ENCODE assay signal across 8 cellular contexts in genomic region chr19:10927691-10928562, GRCh38. TPM values are rescaled to one million over a fixed set of nuclear protein-coding genes. Genes with fewer than 3 reads are reported as not detected.
DNase-seq lines count a peak whose midpoint lies in the region; ATAC-seq and TF ChIP-seq lines count a peak whose summit lies in the region.

No MANE protein-coding gene starts in this region.

- in situ Hi-C loops in ACHN (cut with HindIII; ENCODE audit: low pct_ligation_motif_present, low pct_unique_long_range_greater_than_20kb, low sequenced_read_pairs): no loop called here

- peak overlapping the region; percentile 57 for H3K27ac ChIP-seq in CD4-positive, alpha-beta memory T cell (ENCODE audit: low read depth, low read length)
- peak overlapping the region; percentile 88 to 92 (median 90) for H3K27ac ChIP-seq in sigmoid colon

- WGBS in sigmoid colon, 2 donors: 5 to 9% methylated on average over 48 of the region's 48 CpGs

- no peak for DNase-seq in CD4-positive, alpha-beta memory T cell
- DNase-seq in activated B cell treated with CpG ODN at 0.5 μM for 24 hours: no peak
- DNase-seq in germinal center (ENCODE audit: low spot score): peak; percentile 31
- DNase-seq in sigmoid colon: no peak
- DNase-seq in kidney tubule cell (ENCODE audit: low spot score): no peak
- DNase-seq in Ammon's horn (ENCODE audit: low spot score): no peak
- no peak for DNase-seq in ACHN

- peaks cover 6% of the 10 kb centered on the region for H3K36me3 ChIP-seq in CD4-positive, alpha-beta memory T cell (ENCODE audit: insufficient read depth, low read length)
- peaks cover 0 to 33% (median 14%) of the 10 kb centered on the region in 4 donors for H3K36me3 ChIP-seq in sigmoid colon

- H3K9me3 ChIP-seq in CD4-positive, alpha-beta memory T cell (ENCODE audit: control insufficient read depth in 1 of 2, low read length in 2 of 2): no peaks in the 10 kb centered on the region
- no peaks in the 10 kb centered on the region for H3K9me3 ChIP-seq in sigmoid colon

- H3K27me3 ChIP-seq in CD4-positive, alpha-beta memory T cell (ENCODE audit: insufficient read depth, low read length): no peaks in the 10 kb centered on the region
- H3K27me3 ChIP-seq in sigmoid colon: no peaks in the 10 kb centered on the region

- intact Hi-C loops in CD4-positive, alpha-beta memory T cell (cut with micrococcal nuclease): loop anchor here (1.0 to 5.0 kb wide), 2 partner anchors 34 to 57 kb away; partner anchors contain the start of genes CARM1 and SMARCA4
- intact Hi-C loops in activated B cell treated with CpG ODN at 0.5 μM for 24 hours (cut with micrococcal nuclease): loop anchor here (1.0 to 5.0 kb wide), 3 partner anchors 34 to 57 kb away; partner anchors contain the start of genes CARM1 and SMARCA4
- intact Hi-C loops in sigmoid colon (cut with DNase I): loop anchor here (2.0 kb wide), 1 partner anchor 55 kb away; no protein-coding TSS in a partner anchor

- peak overlapping the region; percentile 88 to 96 (median 90) for H3K4me3 Mint-ChIP-seq in CD4-positive, alpha-beta memory T cell
- H3K4me3 Mint-ChIP-seq in activated B cell treated with CpG ODN at 0.5 μM for 24 hours: peak overlapping the region; percentile 92

- peaks cover 6 to 31% of the 10 kb centered on the region in 2 donors for H3K36me3 Mint-ChIP-seq in CD4-positive, alpha-beta memory T cell
- peaks cover 14% of the 10 kb centered on the region for H3K36me3 Mint-ChIP-seq in activated B cell treated with CpG ODN at 0.5 μM for 24 hours (ENCODE audit: low read depth)

- POLR2A ChIA-PET in CD4-positive, alpha-beta memory T cell (lab: Charles Lee; ENCODE audit: partially characterized antibody): interaction anchor here (0.9 to 1.0 kb wide), 2 partner anchors 8 to 56 kb away, joined by 3 read pairs; no protein-coding TSS in a partner anchor
- POLR2A ChIA-PET in activated B cell treated with CpG ODN at 0.5 μM for 24 hours (lab: Charles Lee): interaction anchor here (0.6 to 1.0 kb wide), 4 partner anchors 9 to 276 kb away, joined by 3 to 15 read pairs (median 4); no protein-coding TSS in a partner anchor

- no peak for TF ChIP-seq CTCF in activated B cell treated with CpG ODN at 0.5 μM for 24 hours (IDR thresholded peaks at IDR 0.05)
- no peak for TF ChIP-seq CTCF in sigmoid colon (IDR thresholded peaks at IDR 0.05)

- no peak for TF ChIP-seq EP300 in sigmoid colon (IDR thresholded peaks at IDR 0.05)

- H3K4me3 ChIP-seq in CD4-positive, alpha-beta memory T cell (ENCODE audit: low read length in 2 of 2): peak overlapping the region; percentile 36 to 80
- peak overlapping the region; percentile 90 to 100 (median 98) for H3K4me3 ChIP-seq in sigmoid colon

- no peaks in the 10 kb centered on the region for H3K9me3 Mint-ChIP-seq in CD4-positive, alpha-beta memory T cell
- no peaks in the 10 kb centered on the region for H3K9me3 Mint-ChIP-seq in activated B cell treated with CpG ODN at 0.5 μM for 24 hours

- H3K27ac Mint-ChIP-seq in CD4-positive, alpha-beta memory T cell: peak overlapping the region; percentile 88 to 95 (median 90)
- peak overlapping the region; percentile 81 for H3K27ac Mint-ChIP-seq in activated B cell treated with CpG ODN at 0.5 μM for 24 hours

- ATAC-seq in HG02759 (IDR thresholded peaks at IDR 0.05; ENCODE audit: unreplicated experiment) (peak; percentile 15), activated B cell treated with CpG ODN at 0.5 μM for 24 hours (ENCODE audit: low read depth) (no peak)

- H3K4me1 ChIP-seq in CD4-positive, alpha-beta memory T cell (ENCODE audit: insufficient read depth, low read length): peaks cover 28% of the 10 kb centered on the region
- H3K4me1 ChIP-seq in sigmoid colon: peaks cover 0 to 38% (median 26%) of the 10 kb centered on the region in 4 donors

- no peak for TF ChIP-seq POLR2A in sigmoid colon (IDR thresholded peaks at IDR 0.05)

- peaks cover 8 to 38% (median 19%) of the 10 kb centered on the region in 4 donors for H3K4me1 Mint-ChIP-seq in CD4-positive, alpha-beta memory T cell
- H3K4me1 Mint-ChIP-seq in activated B cell treated with CpG ODN at 0.5 μM for 24 hours: peaks cover 20% of the 10 kb centered on the region

- CTCF ChIA-PET in CD4-positive, alpha-beta memory T cell (lab: Charles Lee; ENCODE audit: partially characterized antibody): interaction anchor here (0.7 kb wide), 1 partner anchor 108 kb away, joined by 3 read pairs; no protein-coding TSS in a partner anchor
- CTCF ChIA-PET in activated B cell treated with CpG ODN at 0.5 μM for 24 hours (lab: Charles Lee): interaction anchor here (1.5 kb wide), 1 partner anchor 14 kb away, joined by 3 read pairs; no protein-coding TSS in a partner anchor

- H3K27me3 Mint-ChIP-seq in CD4-positive, alpha-beta memory T cell: no peaks in the 10 kb centered on the region
- no peaks in the 10 kb centered on the region for H3K27me3 Mint-ChIP-seq in activated B cell treated with CpG ODN at 0.5 μM for 24 hours

RNA-seq across cellular contexts. Expression of gene YIPF2, which starts 0.5 kb away (rescaled TPM):
- 10 to 100 TPM; 29.6 TPM for total RNA-seq in CD4-positive, alpha-beta memory T cell
- polyA plus RNA-seq in CD4-positive, alpha-beta memory T cell: 10 to 100 TPM; 12.2 to 14.0 TPM
- 23.0 and 23.9 TPM in 2 replicates for total RNA-seq in activated B cell treated with CpG ODN at 0.5 μM for 24 hours
- total RNA-seq in sigmoid colon: 10 to 100 TPM; 26.5 to 36.0 (median 28.3) TPM
- polyA plus RNA-seq in sigmoid colon: 10 to 100 TPM; 19.4 to 61.3 (median 21.0) TPM

RNA-seq across cellular contexts. Expression of gene TIMM29, which starts 0.7 kb away (rescaled TPM):
- 10 to 100 TPM; 39.6 to 40.9 TPM for total RNA-seq in CD4-positive, alpha-beta memory T cell
- polyA plus RNA-seq in CD4-positive, alpha-beta memory T cell: 10 to 100 TPM; 17.7 to 34.6 TPM
- total RNA-seq in activated B cell treated with CpG ODN at 0.5 μM for 24 hours (16.6 and 19.5 TPM in 2 replicates), sigmoid colon (10 to 100 TPM; 18.8 to 28.5 (median 26.0) TPM)
- 10 to 100 TPM in 2 of 3 donors, 1 to 10 TPM in 1; 9.6 to 22.6 (median 15.5) TPM for polyA plus RNA-seq in sigmoid colon

RNA-seq across cellular contexts. Expression of gene SMARCA4, which starts 32.9 kb away (rescaled TPM):
- total RNA-seq in CD4-positive, alpha-beta memory T cell: 100 to 1,000 TPM in 1 of 2 experiments, 10 to 100 TPM in 1; 94.2 to 118 TPM
- 10 to 100 TPM in 1 of 2 donors, 1 to 10 TPM in 1; 2.1 to 42.0 TPM for polyA plus RNA-seq in CD4-positive, alpha-beta memory T cell
- 85.1 and 93.6 TPM in 2 replicates for total RNA-seq in activated B cell treated with CpG ODN at 0.5 μM for 24 hours
- total RNA-seq in sigmoid colon: 10 to 100 TPM; 22.5 to 51.0 (median 34.4) TPM
- polyA plus RNA-seq in sigmoid colon: 10 to 100 TPM; 35.4 to 73.9 (median 39.1) TPM

RNA-seq across cellular contexts. Expression of gene CARM1, which starts 56.6 kb away (rescaled TPM):
- 10 to 100 TPM; 25.2 to 26.5 TPM for total RNA-seq in CD4-positive, alpha-beta memory T cell
- 1 to 10 TPM in 1 of 2 donors, under 1 TPM in 1; 0.71 to 1.8 TPM for polyA plus RNA-seq in CD4-positive, alpha-beta memory T cell
- total RNA-seq in activated B cell treated with CpG ODN at 0.5 μM for 24 hours: 32.3 and 39.1 TPM in 2 replicates
- 10 to 100 TPM; 18.1 to 24.9 (median 20.8) TPM for total RNA-seq in sigmoid colon
- polyA plus RNA-seq in sigmoid colon: 10 to 100 TPM; 21.6 to 51.8 (median 29.4) TPM
